8 cellular contexts compared by ENCODE assay signal in the genomic region with DNA sequence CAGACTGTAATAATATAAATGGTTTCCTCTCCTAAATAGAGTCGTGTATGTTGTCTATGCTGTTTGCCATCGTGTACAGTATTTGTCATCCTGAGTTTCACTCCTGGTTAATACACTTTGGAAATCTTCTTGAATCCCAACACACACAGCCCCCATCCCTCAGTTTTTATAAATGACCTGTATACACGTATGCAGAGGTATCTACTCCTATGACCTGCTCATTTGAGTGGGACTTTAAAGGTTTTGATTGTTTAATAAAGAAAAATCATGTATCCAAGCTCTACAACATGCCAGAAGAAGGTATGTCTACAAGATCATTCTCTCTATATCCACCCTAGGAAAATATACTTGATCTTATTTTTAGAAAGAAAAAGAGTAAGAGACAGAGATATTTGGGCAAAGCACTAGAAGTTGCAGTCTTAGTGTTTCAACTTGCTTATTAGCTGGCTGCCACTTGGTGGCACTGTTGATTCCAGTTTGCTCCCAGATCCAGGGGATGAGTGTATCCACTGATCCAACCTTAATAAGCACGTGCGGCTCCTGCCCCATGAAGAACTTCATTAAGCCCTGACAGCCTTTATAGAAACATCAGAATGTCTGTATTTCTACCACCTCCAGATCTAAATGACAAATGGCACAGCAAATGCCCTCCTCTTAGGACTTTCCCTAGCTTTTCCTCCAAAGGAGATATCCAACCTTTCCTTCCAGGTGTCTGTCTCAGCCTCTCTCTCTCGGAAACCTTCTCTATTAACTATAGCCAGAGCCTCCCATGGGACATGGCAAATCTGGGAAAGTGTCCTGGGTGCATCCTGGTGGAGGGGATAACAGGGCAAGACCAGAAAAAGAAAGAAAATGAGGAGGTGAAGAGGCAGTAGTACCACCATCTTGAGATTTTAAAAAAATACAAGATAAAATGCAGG.
DNase-seq lines count a peak whose midpoint lies in the region; ATAC-seq and TF ChIP-seq lines count a peak whose summit lies in the region.

No MANE protein-coding gene starts in this region.

- no peaks in the 10 kb centered on the region for H3K9me3 Mint-ChIP-seq in endodermal cell

- H3K9me3 ChIP-seq in RWPE2 (ENCODE audit: severe bottlenecking), result no peaks in the 10 kb centered on the region
- H3K9me3 ChIP-seq in endodermal cell (ENCODE audit: control insufficient read depth, low read length), result no peaks in the 10 kb centered on the region
- no peaks in the 10 kb centered on the region for H3K9me3 ChIP-seq in lung (ENCODE audit: control insufficient read depth in 2 of 2, insufficient read depth in 1 of 2, low read length in 1 of 2)

- peaks cover 5% of the 10 kb centered on the region for H3K36me3 Mint-ChIP-seq in endodermal cell (ENCODE audit: low read depth)

- H3K4me3 Mint-ChIP-seq in endodermal cell, result no peak overlapping the region

- no peaks in the 10 kb centered on the region for H3K36me3 ChIP-seq in RWPE2 (ENCODE audit: low read depth)
- H3K36me3 ChIP-seq in endodermal cell (ENCODE audit: control insufficient read depth, insufficient read depth, low read length), result no peaks in the 10 kb centered on the region
- H3K36me3 ChIP-seq in lung (ENCODE audit: control insufficient read depth in 2 of 2, insufficient read depth in 2 of 2, low read length in 2 of 2), result no peaks in the 10 kb centered on the region

- H3K4me3 ChIP-seq in RWPE2 (ENCODE audit: severe bottlenecking), result no peak overlapping the region
- no peak overlapping the region for H3K4me3 ChIP-seq in endodermal cell (ENCODE audit: low read length)
- no peak overlapping the region for H3K4me3 ChIP-seq in lung

- WGBS in endodermal cell (ENCODE audit: insufficient coverage in 1 of 2, insufficient read length in 1 of 2), 2 experiments, result 66% methylated on average over 6 of the region's 6 CpGs; no CpG with 5 or more reads in 1 of the 2 experiments
- WGBS in lung, 2 donors, result 50 to 53% methylated on average over 6 of the region's 6 CpGs

- H3K27ac Mint-ChIP-seq in endodermal cell, result no peak overlapping the region

- peaks cover 18% of the 10 kb centered on the region for H3K4me1 Mint-ChIP-seq in endodermal cell

- H3K27ac ChIP-seq in RWPE2 (ENCODE audit: poor library complexity, severe bottlenecking) (no peak overlapping the region), endodermal cell (ENCODE audit: low read depth, low read length) (no peak overlapping the region), lung (ENCODE audit: low read depth in 1 of 2, low read length in 1 of 2) (no peak overlapping the region)

- DNase-seq in DMS153 treated with DMSO at 0.1 percent for 48 hours (lab: John Stamatoyannopoulos, UW; ENCODE audit: unreplicated experiment) (peak; percentile 31), LoVo (ENCODE audit: low spot score) (peak; percentile 70), RWPE2 (ENCODE audit: low spot score) (no peak), endodermal cell (peak; percentile 90), lung (ENCODE audit: low spot score) (peak; percentile 64), ureter (ENCODE audit: low spot score) (peak; percentile 68)

- H3K27me3 ChIP-seq in RWPE2 (ENCODE audit: insufficient read depth, poor library complexity, severe bottlenecking), result no peaks in the 10 kb centered on the region
- H3K27me3 ChIP-seq in endodermal cell (ENCODE audit: control insufficient read depth, insufficient read depth, low read length, poor library complexity, severe bottlenecking), result no peaks in the 10 kb centered on the region
- H3K27me3 ChIP-seq in lung (ENCODE audit: control insufficient read depth, insufficient read depth), result no peaks in the 10 kb centered on the region

- H3K4me1 ChIP-seq in RWPE2 (ENCODE audit: insufficient read depth, poor library complexity, severe bottlenecking), result no peaks in the 10 kb centered on the region
- H3K4me1 ChIP-seq in endodermal cell (ENCODE audit: control insufficient read depth, insufficient read depth, low read length), result no peaks in the 10 kb centered on the region
- peaks cover 0 to 1% of the 10 kb centered on the region in 2 donors for H3K4me1 ChIP-seq in lung (ENCODE audit: control insufficient read depth in 2 of 2, insufficient read depth in 2 of 2, low read length in 2 of 2)

- H3K9ac ChIP-seq in endodermal cell (ENCODE audit: extremely low read depth, low read length, poor library complexity, severe bottlenecking), result no peak overlapping the region

- TF ChIP-seq CTCF in RWPE2 (IDR thresholded peaks at IDR 0.05; ENCODE audit: poor library complexity, severe bottlenecking) (peak; percentile 91), endodermal cell (conservative IDR thresholded peaks at IDR 0.05) (peak; percentile 93), lung (IDR thresholded peaks at IDR 0.05; ENCODE audit: control extremely low read depth, extremely low read depth) (peak; percentile 45)

- no peaks in the 10 kb centered on the region for H3K27me3 Mint-ChIP-seq in endodermal cell (ENCODE audit: insufficient read depth)

- ATAC-seq in GM21390 (IDR thresholded peaks at IDR 0.05; ENCODE audit: unreplicated experiment) (peak; percentile 83), RWPE2 (ENCODE audit: low read depth) (peak; percentile 88), lung (ENCODE audit: insufficient read depth, low FRiP score) (peak; percentile 90), HG03521 (IDR thresholded peaks at IDR 0.05; ENCODE audit: unreplicated experiment) (no peak)
